17 cellular contexts compared by ENCODE assay signal in genomic region chr1:29643838-29644440, GRCh38.
DNase-seq lines count a peak whose midpoint lies in the region; ATAC-seq and TF ChIP-seq lines count a peak whose summit lies in the region.
"Had no signal": no experiment of that assay in that cellular context is flagged by ENCODE, and none has a peak within 500 bp of the region (broad histone marks: within the 10 kb centered on the region; RNA-seq: fewer than 3 reads in every experiment).

No MANE protein-coding gene starts in this region.

- no peak overlapping the region for H3K4me3 ChIP-seq in right atrium auricular region
- H3K4me3 ChIP-seq in right cardiac atrium (ENCODE audit: low read length), result no peak overlapping the region
- H3K4me3 ChIP-seq in endodermal cell (ENCODE audit: low read length), result no peak overlapping the region
- H3K4me3 ChIP-seq in lung, result no peak overlapping the region
- no peak overlapping the region for H3K4me3 ChIP-seq in sigmoid colon
- H3K4me3 ChIP-seq: BLaER1 treated with 17β-estradiol and CSF1 and Interleukin-3, amounts not matched to agents 10 nM and 100 nM; GM12878; GM23338 had no signal

- peaks cover 43% of the 10 kb centered on the region for H3K27me3 Mint-ChIP-seq in endodermal cell (ENCODE audit: insufficient read depth)
- peaks cover 10% of the 10 kb centered on the region for H3K27me3 Mint-ChIP-seq in activated T-helper 2 cell treated with anti-CD3 and anti-CD28 coated beads, Interferon-gamma antibody, Interleukin-2, Interleukin-4, amounts not matched to agents 10 μg/mL and 5 μg/mL and 100 μg/mL, durations not matched to agents 14 hours and 24 hours and 36 hours (ENCODE audit: low read depth)

- no peak for TF ChIP-seq POLR2A in sigmoid colon (IDR thresholded peaks at IDR 0.05)

- H3K9me3 ChIP-seq in right atrium auricular region (no peaks in the 10 kb centered on the region), right cardiac atrium (ENCODE audit: control insufficient read depth, low read length) (no peaks in the 10 kb centered on the region), endodermal cell (ENCODE audit: control insufficient read depth, low read length) (no peaks in the 10 kb centered on the region), lung (ENCODE audit: control insufficient read depth in 2 of 2, insufficient read depth in 1 of 2, low read length in 1 of 2) (no peaks in the 10 kb centered on the region), sigmoid colon (no peaks in the 10 kb centered on the region)

- peak; percentile 9 for DNase-seq in right atrium auricular region (ENCODE audit: low spot score)
- no peak for DNase-seq in right cardiac atrium
- DNase-seq in endodermal cell, result peak; percentile 5
- peak; percentile 0 for DNase-seq in lung (ENCODE audit: low spot score)
- no peak for DNase-seq in sigmoid colon
- DNase-seq in foreskin keratinocyte, result no peak
- no peak for DNase-seq in activated T-helper 2 cell treated with anti-CD3 and anti-CD28 coated beads, Interferon-gamma antibody, Interleukin-2, Interleukin-4, amounts not matched to agents 10 μg/mL and 5 μg/mL and 100 μg/mL, durations not matched to agents 14 hours and 24 hours and 36 hours (ENCODE audit: low spot score)
- DNase-seq: 8988T; ACHN; CD4-positive, CD25-positive, alpha-beta regulatory T cell; DMS 273 treated with DMSO at 0.1 percent for 48 hours; DMS79; H7; IMR-90 had no signal

- H3K27ac ChIP-seq in right atrium auricular region (no peak overlapping the region), right cardiac atrium (ENCODE audit: low read length) (no peak overlapping the region), endodermal cell (ENCODE audit: low read depth, low read length) (no peak overlapping the region), lung (ENCODE audit: low read depth in 1 of 2, low read length in 1 of 2) (no peak overlapping the region), sigmoid colon (no peak overlapping the region), foreskin keratinocyte (no peak overlapping the region)
- H3K27ac ChIP-seq: BLaER1 treated with 17β-estradiol and CSF1 and Interleukin-3, amounts not matched to agents 10 nM and 100 nM had no signal

- no peaks in the 10 kb centered on the region for H3K4me1 ChIP-seq in right atrium auricular region
- no peaks in the 10 kb centered on the region for H3K4me1 ChIP-seq in right cardiac atrium (ENCODE audit: control insufficient read depth, insufficient read depth, low read length)
- H3K4me1 ChIP-seq in endodermal cell (ENCODE audit: control insufficient read depth, insufficient read depth, low read length), result no peaks in the 10 kb centered on the region
- H3K4me1 ChIP-seq in lung (ENCODE audit: control insufficient read depth in 2 of 2, insufficient read depth in 2 of 2, low read length in 2 of 2), result no peaks in the 10 kb centered on the region
- no peaks in the 10 kb centered on the region for H3K4me1 ChIP-seq in sigmoid colon
- peaks cover 13% of the 10 kb centered on the region for H3K4me1 ChIP-seq in foreskin keratinocyte

- H3K27me3 ChIP-seq in right atrium auricular region (no peaks in the 10 kb centered on the region), right cardiac atrium (ENCODE audit: control insufficient read depth, insufficient read depth) (no peaks in the 10 kb centered on the region), endodermal cell (ENCODE audit: control insufficient read depth, insufficient read depth, low read length, poor library complexity, severe bottlenecking) (no peaks in the 10 kb centered on the region), lung (ENCODE audit: control insufficient read depth, insufficient read depth) (no peaks in the 10 kb centered on the region), sigmoid colon (peaks cover 0 to 8% (median 0%) of the 10 kb centered on the region in 3 donors), foreskin keratinocyte (no peaks in the 10 kb centered on the region)
- H3K27me3 ChIP-seq: BLaER1 treated with 17β-estradiol and CSF1 and Interleukin-3, amounts not matched to agents 10 nM and 100 nM had no signal

- no peaks in the 10 kb centered on the region for H3K36me3 Mint-ChIP-seq in endodermal cell (ENCODE audit: low read depth)
- no peaks in the 10 kb centered on the region for H3K36me3 Mint-ChIP-seq in activated T-helper 2 cell treated with anti-CD3 and anti-CD28 coated beads, Interferon-gamma antibody, Interleukin-2, Interleukin-4, amounts not matched to agents 10 μg/mL and 5 μg/mL and 100 μg/mL, durations not matched to agents 14 hours and 24 hours and 36 hours (ENCODE audit: low read depth)
- H3K36me3 Mint-ChIP-seq: CD4-positive, CD25-positive, alpha-beta regulatory T cell had no signal

- H3K9me3 Mint-ChIP-seq in endodermal cell, result no peaks in the 10 kb centered on the region
- no peaks in the 10 kb centered on the region for H3K9me3 Mint-ChIP-seq in activated T-helper 2 cell treated with anti-CD3 and anti-CD28 coated beads, Interferon-gamma antibody, Interleukin-2, Interleukin-4, amounts not matched to agents 10 μg/mL and 5 μg/mL and 100 μg/mL, durations not matched to agents 14 hours and 24 hours and 36 hours
- H3K9me3 Mint-ChIP-seq: GM23338 had no signal

- TF ChIP-seq CTCF in right atrium auricular region (IDR thresholded peaks at IDR 0.05) (no peak), endodermal cell (conservative IDR thresholded peaks at IDR 0.05) (no peak), lung (IDR thresholded peaks at IDR 0.05; ENCODE audit: control extremely low read depth, extremely low read depth) (no peak), sigmoid colon (IDR thresholded peaks at IDR 0.05) (no peak), foreskin keratinocyte (conservative IDR thresholded peaks at IDR 0.05) (no peak)

- no peak overlapping the region for H3K27ac Mint-ChIP-seq in endodermal cell
- no peak overlapping the region for H3K27ac Mint-ChIP-seq in activated T-helper 2 cell treated with anti-CD3 and anti-CD28 coated beads, Interferon-gamma antibody, Interleukin-2, Interleukin-4, amounts not matched to agents 10 μg/mL and 5 μg/mL and 100 μg/mL, durations not matched to agents 14 hours and 24 hours and 36 hours
- H3K27ac Mint-ChIP-seq: CD4-positive, CD25-positive, alpha-beta regulatory T cell had no signal

- no peak overlapping the region for H3K4me3 Mint-ChIP-seq in endodermal cell
- H3K4me3 Mint-ChIP-seq in activated T-helper 2 cell treated with anti-CD3 and anti-CD28 coated beads, Interferon-gamma antibody, Interleukin-2, Interleukin-4, amounts not matched to agents 10 μg/mL and 5 μg/mL and 100 μg/mL, durations not matched to agents 14 hours and 24 hours and 36 hours (ENCODE audit: low read depth), result no peak overlapping the region
- H3K4me3 Mint-ChIP-seq: CD4-positive, CD25-positive, alpha-beta regulatory T cell; GM23338 had no signal

- ATAC-seq in right cardiac atrium, result no peak
- ATAC-seq in lung (ENCODE audit: insufficient read depth, low FRiP score), result no peak
- ATAC-seq in foreskin keratinocyte, result no peak
- ATAC-seq: GM12878 had no signal

- H3K36me3 ChIP-seq in right atrium auricular region, result no peaks in the 10 kb centered on the region
- H3K36me3 ChIP-seq in endodermal cell (ENCODE audit: control insufficient read depth, insufficient read depth, low read length), result no peaks in the 10 kb centered on the region
- H3K36me3 ChIP-seq in lung (ENCODE audit: control insufficient read depth in 2 of 2, insufficient read depth in 2 of 2, low read length in 2 of 2), result no peaks in the 10 kb centered on the region
- H3K36me3 ChIP-seq in sigmoid colon, result no peaks in the 10 kb centered on the region
- H3K36me3 ChIP-seq: BLaER1 treated with 17β-estradiol and CSF1 and Interleukin-3, amounts not matched to agents 10 nM and 100 nM had no signal

- 93% methylated on average over 1 of the region's 1 CpG for WGBS in right cardiac atrium
- WGBS in endodermal cell (ENCODE audit: insufficient coverage in 1 of 2, insufficient read length in 1 of 2), 2 experiments, result 80 to 98% methylated on average over 1 of the region's 1 CpG
- 93 to 96% methylated on average over 1 of the region's 1 CpG for whole genome bisulfite sequencing in lung, 2 donors
- 86 to 96% methylated on average over 1 of the region's 1 CpG for WGBS in sigmoid colon, 2 donors

- H3K4me1 Mint-ChIP-seq in endodermal cell, result peaks cover 13% of the 10 kb centered on the region
- no peaks in the 10 kb centered on the region for H3K4me1 Mint-ChIP-seq in activated T-helper 2 cell treated with anti-CD3 and anti-CD28 coated beads, Interferon-gamma antibody, Interleukin-2, Interleukin-4, amounts not matched to agents 10 μg/mL and 5 μg/mL and 100 μg/mL, durations not matched to agents 14 hours and 24 hours and 36 hours (ENCODE audit: low read depth)
- H3K4me1 Mint-ChIP-seq: CD4-positive, CD25-positive, alpha-beta regulatory T cell had no signal

- TF ChIP-seq EP300 in sigmoid colon (IDR thresholded peaks at IDR 0.05), result no peak

- intact Hi-C loops in right cardiac atrium (cut with DNase I), result no loop called here
- intact Hi-C loops in sigmoid colon (cut with DNase I), result no loop called here
- intact Hi-C loops in activated T-helper 2 cell treated with anti-CD3 and anti-CD28 coated beads, Interferon-gamma antibody, Interleukin-2, Interleukin-4, amounts not matched to agents 10 μg/mL and 5 μg/mL and 100 μg/mL, durations not matched to agents 14 hours and 24 hours and 36 hours (cut with micrococcal nuclease), result no loop called here

- H3K9ac ChIP-seq in endodermal cell (ENCODE audit: extremely low read depth, low read length, poor library complexity, severe bottlenecking), result no peak overlapping the region
- H3K9ac ChIP-seq: BLaER1 treated with 17β-estradiol and CSF1 and Interleukin-3, amounts not matched to agents 10 nM and 100 nM had no signal

Comparison
In these comparisons a context has a peak if more than half of its experiments do, and no peak if none do; other contexts are left out.
1. DNase-seq: peak in right atrium auricular region (single experiment), endodermal cell (single experiment) and lung (single experiment); none in right cardiac atrium (0 of 3), sigmoid colon (single experiment), foreskin keratinocyte (0 of 2) and activated T-helper 2 cell treated with anti-CD3 and anti-CD28 coated beads, Interferon-gamma antibody, Interleukin-2, Interleukin-4, amounts not matched to agents 10 μg/mL and 5 μg/mL and 100 μg/mL, durations not matched to agents 14 hours and 24 hours and 36 hours (single experiment).